In the genomic region with DNA sequence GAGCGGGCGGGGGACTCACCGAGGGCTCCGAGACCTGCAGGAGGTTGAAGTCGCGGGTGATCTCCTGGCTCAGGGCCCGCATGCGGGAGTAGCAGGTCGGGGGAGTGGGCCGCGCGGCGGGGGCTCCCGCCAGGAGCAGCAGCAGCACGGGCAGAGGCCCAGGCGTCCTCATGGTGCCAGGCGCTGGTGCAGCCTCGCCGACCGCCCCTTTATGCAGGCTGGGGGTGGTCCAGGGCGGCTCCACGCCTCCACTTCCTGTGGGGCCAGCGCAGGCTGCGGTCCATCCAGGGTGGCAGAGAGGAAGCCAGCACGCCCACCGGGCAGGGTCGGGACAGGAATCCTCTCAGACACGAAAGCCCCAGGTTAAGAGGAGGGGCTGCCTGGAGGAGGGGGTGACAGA, we compare ENCODE assay signal across 11 cellular contexts. TPM values are rescaled to one million over a fixed set of nuclear protein-coding genes. Genes with fewer than 3 reads are reported as not detected.
DNase-seq lines count a peak whose midpoint lies in the region; ATAC-seq, FAIRE-seq and TF ChIP-seq lines count a peak whose summit lies in the region.
"Had no signal": no experiment of that assay in that cellular context is flagged by ENCODE, and none has a peak within 500 bp of the region (broad histone marks: within the 10 kb centered on the region; RNA-seq: fewer than 3 reads in every experiment).

A gene with protein sequence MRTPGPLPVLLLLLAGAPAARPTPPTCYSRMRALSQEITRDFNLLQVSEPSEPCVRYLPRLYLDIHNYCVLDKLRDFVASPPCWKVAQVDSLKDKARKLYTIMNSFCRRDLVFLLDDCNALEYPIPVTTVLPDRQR (minus strand): TSS at position 185 of the 400 bp plus-strand sequence. CDS start 13 bp downstream, at position 172.

- TF ChIP-seq CTCF in hepatocyte (IDR thresholded peaks at IDR 0.05; ENCODE audit: poor library complexity) = no peak

- peak within 1 kb of the TSS; percentile 73 for H3K4me2 ChIP-seq in hepatocyte

- H3K9me3 ChIP-seq in adipocyte (ENCODE audit: control insufficient read depth, low read length) (peaks cover 2% of the 10 kb centered on the region), hepatocyte (ENCODE audit: low read depth) (no peaks in the 10 kb centered on the region)

- FAIRE-seq in frontal cortex (lab: Jason Lieb, UNC) = no peak
- FAIRE-seq: G401.6 had no signal

- H2AFZ ChIP-seq in hepatocyte = peak within 1 kb of the TSS; percentile 38

- no peaks in the 10 kb centered on the region for H3K9me2 ChIP-seq in hepatocyte (replicated peaks; ENCODE audit: insufficient read depth)

- H3K4me1 ChIP-seq in adipocyte (ENCODE audit: control insufficient read depth, insufficient read depth, low read length) = peaks cover 8% of the 10 kb centered on the region
- no peaks in the 10 kb centered on the region for H3K4me1 ChIP-seq in hepatocyte (ENCODE audit: insufficient read depth)

- peak within 1 kb of the TSS; percentile 29 for H3K9ac ChIP-seq in adipocyte (ENCODE audit: low read length)

- H4K20me1 ChIP-seq in hepatocyte (ENCODE audit: insufficient read depth, poor library complexity, severe bottlenecking) = no peaks in the 10 kb centered on the region

- peak within 1 kb of the TSS; percentile 35 for H3K4me3 ChIP-seq in adipocyte (ENCODE audit: low read length)
- H3K4me3 ChIP-seq in hepatocyte = no peak within 1 kb of the TSS
- peak within 1 kb of the TSS; percentile 16 for H3K4me3 ChIP-seq in skeletal muscle cell (ENCODE audit: low read depth, low read length)

- no peaks in the 10 kb centered on the region for H3K79me2 ChIP-seq in hepatocyte

- H3K27me3 ChIP-seq in adipocyte (replicated peaks; ENCODE audit: control insufficient read depth, insufficient read depth, low read length) (peaks cover 7% of the 10 kb centered on the region), hepatocyte (peaks cover 5% of the 10 kb centered on the region)

- ATAC-seq in GM21576 (IDR thresholded peaks at IDR 0.05; ENCODE audit: unreplicated experiment) = no peak

- DNase-seq in H4 (ENCODE audit: low spot score) = no peak
- DNase-seq in adipocyte (ENCODE audit: low read depth) = peak; percentile 28
- DNase-seq in hepatocyte (ENCODE audit: low spot score) = no peak
- DNase-seq in skeletal muscle cell (ENCODE audit: low read depth) = no peak
- DNase-seq in NCI-H2196 treated with DMSO at 0.1 percent for 48 hours (lab: John Stamatoyannopoulos, UW; ENCODE audit: unreplicated experiment) = no peak
- DNase-seq in GM19238 (ENCODE audit: insufficient read length, low spot score) = no peak
- DNase-seq in frontal cortex (ENCODE audit: low spot score in 2 of 2) = no peak
- DNase-seq: activated CD4-positive, CD25-positive, alpha-beta regulatory T cell treated with anti-CD3 and anti-CD28 coated beads, Interleukin-2, amount 50 U/mL, for 72 hours had no signal

- H3K27ac ChIP-seq in hepatocyte = peak within 1 kb of the TSS; percentile 43

- WGBS in hepatocyte (ENCODE audit: low lambda C conversion rate, missing lambda C conversion rate) = 26% methylated on average over 21 of the region's 28 CpGs

- H3K36me3 ChIP-seq in adipocyte (ENCODE audit: control insufficient read depth, insufficient read depth, low read length, severe bottlenecking) (no peaks in the 10 kb centered on the region), hepatocyte (replicated peaks; ENCODE audit: insufficient read depth, low read depth) (no peaks in the 10 kb centered on the region)

RNA-seq across cellular contexts. Expression of the gene that starts here (rescaled TPM):
- 103 and 104 TPM in 2 replicates for total RNA-seq in H4 (2014; rRNA removed; shearing (Covaris generic))
- total RNA-seq in hepatocyte (37.4 and 52.3 TPM in 2 replicates), frontal cortex (0.82 TPM)
- polyA plus RNA-seq in hepatocyte = 39.1 and 55.4 TPM in 2 replicates
- total RNA-seq: LHCN-M2 had no signal

Comparison
In these comparisons a context has a peak if more than half of its experiments do, and no peak if none do; other contexts are left out.
1. RNA of the gene that starts here (total RNA-seq): 103 to 104 TPM in H4 and 37.4 to 52.3 TPM in hepatocyte; 0.82 TPM in frontal cortex (single experiment); every median in the first group is over 10 times any median in the second.